ENCODE assay signal across 21 cellular contexts in the genomic region with DNA sequence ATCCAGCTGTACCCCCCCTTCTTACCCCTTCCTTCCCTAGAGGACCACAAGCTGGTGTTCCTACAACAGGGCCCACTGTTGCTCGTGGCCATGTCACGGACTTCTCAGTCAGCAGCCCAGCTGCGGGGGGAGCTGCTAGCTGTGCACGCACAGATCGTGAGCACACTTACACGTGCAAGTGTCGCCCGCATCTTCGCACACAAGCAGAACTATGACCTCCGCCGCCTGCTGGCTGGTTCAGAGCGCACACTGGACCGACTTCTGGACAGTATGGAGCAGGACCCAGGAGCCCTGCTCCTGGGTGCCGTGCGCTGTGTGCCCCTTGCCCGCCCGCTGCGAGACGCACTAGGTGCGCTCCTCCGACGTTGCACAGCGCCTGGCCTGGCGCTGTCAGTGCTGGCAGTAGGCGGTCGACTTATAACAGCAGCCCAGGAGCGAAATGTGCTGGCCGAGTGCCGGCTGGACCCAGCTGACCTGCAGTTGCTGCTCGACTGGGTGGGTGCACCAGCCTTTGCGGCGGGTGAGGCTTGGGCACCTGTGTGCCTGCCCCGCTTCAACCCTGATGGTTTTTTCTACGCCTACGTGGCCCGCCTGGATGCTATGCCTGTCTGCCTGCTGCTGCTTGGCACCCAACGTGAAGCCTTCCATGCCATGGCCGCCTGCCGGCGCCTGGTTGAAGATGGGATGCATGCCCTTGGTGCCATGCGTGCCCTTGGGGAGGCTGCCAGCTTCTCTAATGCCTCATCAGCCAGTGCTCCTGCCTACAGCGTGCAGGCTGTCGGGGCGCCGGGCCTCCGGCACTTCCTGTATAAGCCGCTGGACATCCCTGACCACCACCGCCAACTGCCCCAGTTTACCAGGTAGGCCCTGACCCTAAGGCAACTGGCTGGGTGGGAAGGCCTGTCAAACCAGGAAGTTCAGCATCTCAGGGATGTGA.
"Had no signal": no experiment of that assay in that cellular context is flagged by ENCODE, and none has a peak within 500 bp of the region (broad histone marks: within the 10 kb centered on the region; RNA-seq: fewer than 3 reads in every experiment).

No MANE protein-coding gene starts in this region.

- H3K27ac ChIP-seq: colonic mucosa, neural progenitor cell, prostate gland, right atrium auricular region, suprapubic skin, transverse colon had no signal

- H3K4me3 Mint-ChIP-seq: activated CD8-positive, alpha-beta T cell treated with anti-CD3 and anti-CD28 coated beads, Interleukin-2, amount 10 ng/mL, durations not matched to agents 7 days and 5 days; mesothelial cell of epicardium; neural progenitor cell; stimulated activated naive CD8-positive, alpha-beta T cell treated with anti-CD3 and anti-CD28 coated beads, Interleukin-15, amount 100 ng/mL, for 72 hours had no signal

- H3K36me3 ChIP-seq: neural progenitor cell had no signal

- H3K27me3 Mint-ChIP-seq: activated naive CD8-positive, alpha-beta T cell treated with anti-CD3 and anti-CD28 coated beads, Interleukin-2, amount 10 ng/mL, durations not matched to agents 7 days and 5 days; stimulated activated naive CD8-positive, alpha-beta T cell treated with anti-CD3 and anti-CD28 coated beads, Interleukin-15, amount 100 ng/mL, for 72 hours had no signal

- H3K9me3 Mint-ChIP-seq: activated naive CD8-positive, alpha-beta T cell treated with anti-CD3 and anti-CD28 coated beads, Interleukin-2, amount 10 ng/mL, durations not matched to agents 7 days and 5 days; brain; mesothelial cell of epicardium; neural progenitor cell had no signal

- H3K27me3 ChIP-seq: colonic mucosa, neural progenitor cell, right atrium auricular region, suprapubic skin, transverse colon had no signal

- H3K4me1 ChIP-seq: prostate gland had no signal

- ATAC-seq: activated CD8-positive, alpha-beta T cell treated with anti-CD3 and anti-CD28 coated beads, Interleukin-2, amount 10 ng/mL, durations not matched to agents 7 days and 5 days; left lobe of liver; stimulated activated naive CD8-positive, alpha-beta T cell treated with anti-CD3 and anti-CD28 coated beads, Interleukin-15, amount 100 ng/mL, for 72 hours had no signal

- H3K27ac Mint-ChIP-seq: activated CD8-positive, alpha-beta T cell treated with anti-CD3 and anti-CD28 coated beads, Interleukin-2, amount 10 ng/mL, durations not matched to agents 7 days and 5 days; activated naive CD8-positive, alpha-beta T cell treated with anti-CD3 and anti-CD28 coated beads, Interleukin-2, amount 10 ng/mL, durations not matched to agents 7 days and 5 days; brain; mesothelial cell of epicardium; neural progenitor cell; stimulated activated naive CD8-positive, alpha-beta T cell treated with anti-CD3 and anti-CD28 coated beads, Interleukin-15, amount 100 ng/mL, for 72 hours had no signal

- H3K4me3 ChIP-seq: colonic mucosa, neural progenitor cell, right atrium auricular region, suprapubic skin, transverse colon had no signal

- H3K9me3 ChIP-seq: colonic mucosa, prostate gland, right atrium auricular region, suprapubic skin, transverse colon had no signal

- DNase-seq: activated CD4-positive, alpha-beta T cell treated with anti-CD3 and anti-CD28 coated beads for 48 hours; activated CD4-positive, CD25-positive, alpha-beta regulatory T cell; activated CD8-positive, alpha-beta T cell treated with anti-CD3 and anti-CD28 coated beads, Interleukin-2, amount 10 ng/mL, durations not matched to agents 7 days and 5 days; activated gamma-delta T cell treated with Interleukin-2 at 50 U/mL for 16 hours; activated naive CD8-positive, alpha-beta T cell treated with anti-CD3 and anti-CD28 coated beads, Interleukin-2, amount 10 ng/mL, durations not matched to agents 7 days and 5 days; colonic mucosa; erythroblast; foreskin melanocyte; glutamatergic neuron; hippocampal formation; islet precursor cell; stimulated activated naive CD8-positive, alpha-beta T cell treated with anti-CD3 and anti-CD28 coated beads, Interleukin-15, amount 100 ng/mL, for 72 hours; T-helper 9 cell; transverse colon had no signal
